Comparison of ENCODE assay signal across 8 cellular contexts in the genomic region with DNA sequence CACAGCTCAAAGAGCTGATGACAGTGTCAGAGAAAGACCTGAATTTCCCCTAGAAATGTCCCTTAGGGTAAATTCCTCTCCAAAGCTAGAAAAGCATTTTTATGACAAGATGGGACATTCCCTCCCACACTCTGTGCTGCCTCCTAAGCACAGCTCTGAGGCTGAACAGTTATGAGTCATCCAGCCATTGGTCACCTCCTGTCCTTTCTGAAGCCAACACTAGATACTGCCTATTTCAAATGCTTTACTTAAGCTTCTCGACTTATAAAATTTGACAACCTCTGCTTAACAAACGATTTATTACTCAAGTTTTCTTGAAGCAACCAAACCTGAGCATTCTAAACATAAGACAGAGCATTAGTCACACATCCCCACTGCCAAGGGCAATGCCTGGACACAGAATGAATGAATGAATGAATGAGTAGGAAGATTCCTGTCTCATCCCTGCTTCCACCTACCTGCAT. TPM values are rescaled to one million over a fixed set of nuclear protein-coding genes. Genes with fewer than 3 reads are reported as not detected.
DNase-seq lines count a peak whose midpoint lies in the region; ATAC-seq and TF ChIP-seq lines count a peak whose summit lies in the region.

No MANE protein-coding gene starts in this region.

- no peaks in the 10 kb centered on the region for H3K9me3 ChIP-seq in ovary

- H3K36me3 ChIP-seq in kidney epithelial cell (ENCODE audit: control insufficient read depth, insufficient read depth, low read length) (no peaks in the 10 kb centered on the region), ovary (no peaks in the 10 kb centered on the region)

- ATAC-seq in GM18858 (IDR thresholded peaks at IDR 0.05; ENCODE audit: unreplicated experiment) (peak; percentile 61), HG02610 (IDR thresholded peaks at IDR 0.05; ENCODE audit: unreplicated experiment) (peak; percentile 72)

- H3K4me1 ChIP-seq in ovary (ENCODE audit: insufficient read depth): no peaks in the 10 kb centered on the region

- 58 to 65% (median 62%) methylated on average over 2 of the region's 2 CpGs for WGBS in ovary, 3 donors

- TF ChIP-seq EP300 in ovary (IDR thresholded peaks at IDR 0.05): no peak

- H3K4me3 ChIP-seq in kidney epithelial cell (ENCODE audit: low read depth, low read length) (no peak overlapping the region), ovary (no peak overlapping the region)

- DNase-seq in NCI-H69 (lab: John Stamatoyannopoulos, UW): peak; percentile 69
- DNase-seq in kidney epithelial cell (ENCODE audit: low read depth): peak; percentile 63
- DNase-seq in ovary: no peak
- no peak for DNase-seq in DMS79 (lab: John Stamatoyannopoulos, UW)
- DNase-seq in NCI-H524 (lab: John Stamatoyannopoulos, UW): no peak
- DNase-seq in activated CD4-positive, alpha-beta T cell treated with anti-CD3 and anti-CD28 coated beads, Interleukin-2, amount 50 U/mL, for 1 hour: no peak

- no peak overlapping the region for H3K27ac ChIP-seq in ovary

- intact Hi-C loops in ovary (cut with DNase I): no loop called here

- no peak for TF ChIP-seq POLR2A in ovary (IDR thresholded peaks at IDR 0.05)

- H3K27me3 ChIP-seq in kidney epithelial cell (ENCODE audit: control insufficient read depth, insufficient read depth, low read length) (no peaks in the 10 kb centered on the region), ovary (no peaks in the 10 kb centered on the region)

- TF ChIP-seq CTCF in kidney epithelial cell (IDR thresholded peaks at IDR 0.05; ENCODE audit: insufficient read depth, low read length, poor library complexity, severe bottlenecking) (no peak), ovary (IDR thresholded peaks at IDR 0.05) (no peak)

RNA-seq across cellular contexts. Expression of a gene that starts 35.4 kb away (rescaled TPM):
- 8.8 and 28.7 TPM in 2 replicates for total RNA-seq in kidney epithelial cell
- 10 to 100 TPM in 3 of 7 donors, 1 to 10 TPM in 4; 3.3 to 16.5 (median 9.0) TPM for total RNA-seq in ovary
- 1 to 10 TPM; 2.1 to 6.5 TPM for polyA plus RNA-seq in ovary

RNA-seq across cellular contexts. Expression of a gene that starts 57.3 kb away (rescaled TPM):
- total RNA-seq in kidney epithelial cell (not detected in 2 replicates), ovary (1 to 10 TPM in 1 of 7 donors, under 1 TPM in 2, not detected in 4; 0.92 to 3.0 (median 0.95) TPM)
- polyA plus RNA-seq in ovary: not detected

Comparison
In these comparisons a context has a peak if more than half of its experiments do, and no peak if none do; other contexts are left out.
1. DNase-seq: peak in NCI-H69 (single experiment) and kidney epithelial cell (single experiment); none in ovary (0 of 5), DMS79 (single experiment), NCI-H524 (0 of 2) and activated CD4-positive, alpha-beta T cell treated with anti-CD3 and anti-CD28 coated beads, Interleukin-2, amount 50 U/mL, for 1 hour (single experiment).